ENCODE assay signal across 1 cellular context in the genomic region with DNA sequence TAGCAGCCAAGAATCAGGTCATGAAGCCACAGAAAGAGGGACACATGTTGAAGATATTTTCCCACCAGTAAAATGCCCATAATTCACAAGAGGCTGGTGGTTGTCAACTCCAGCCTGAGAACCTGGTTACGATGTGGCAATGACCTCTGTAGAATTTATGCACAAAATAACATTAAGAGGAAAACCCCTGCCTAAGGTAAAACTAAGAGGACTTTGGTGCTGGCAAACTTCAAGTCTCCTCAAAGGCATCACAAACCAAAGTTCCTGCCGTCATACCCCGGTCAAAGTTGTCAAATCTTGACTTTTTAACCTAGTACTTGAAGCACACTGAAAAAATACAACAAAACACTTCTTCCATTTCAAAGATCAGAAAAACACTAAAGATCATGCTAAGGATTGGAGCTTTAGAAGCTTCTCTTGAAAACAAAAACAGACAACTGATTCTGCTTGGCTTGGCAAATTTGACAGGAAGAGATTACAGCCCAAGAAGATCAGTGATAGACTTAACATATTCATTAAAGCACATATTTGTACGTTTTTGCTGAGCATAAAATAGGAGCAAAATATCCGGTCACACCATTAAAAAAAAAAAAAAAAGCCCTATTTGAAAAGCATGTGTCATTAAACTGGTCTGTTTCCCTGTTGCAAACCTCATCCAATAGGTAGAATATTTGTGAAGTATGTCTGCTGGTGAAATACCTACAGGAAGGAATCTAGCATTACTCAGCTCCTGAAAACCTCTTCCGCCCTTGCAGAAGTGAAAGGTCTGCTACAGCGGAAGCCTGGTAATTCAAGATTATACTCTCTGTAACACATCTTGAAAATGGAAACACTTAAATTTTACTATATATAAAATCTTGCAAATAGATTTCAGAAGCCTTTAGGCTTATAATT.
TF ChIP-seq lines count a peak whose summit lies in the region.

No MANE protein-coding gene starts in this region.

TF ChIP-seq in H1, 55 proteins besides CTCF, POLR2A, EP300 and RAD21:
- TF ChIP-seq SIN3A (conservative IDR thresholded peaks at IDR 0.05 in 1 of 2, IDR thresholded peaks at IDR 0.05 in 1 of 2; ENCODE audit: low read depth in 1 of 2, low read length in 2 of 2) (no peak), GABPA (IDR thresholded peaks at IDR 0.05; ENCODE audit: borderline replicate concordance, insufficient read depth, low read length) (no peak), PHF8 (conservative IDR thresholded peaks at IDR 0.05; ENCODE audit: low read depth, low read length) (no peak), SP4 (IDR thresholded peaks at IDR 0.05; ENCODE audit: low read length) (no peak), RFX5 (IDR thresholded peaks at IDR 0.05; ENCODE audit: borderline replicate concordance, low read depth, low read length) (no peak), CTBP2 (IDR thresholded peaks at IDR 0.05; ENCODE audit: borderline replicate concordance, insufficient read depth, insufficient read length, low read length) (no peak), HDAC6 (IDR thresholded peaks at IDR 0.05; ENCODE audit: low read depth, low read length) (no peak), KDM1A (IDR thresholded peaks at IDR 0.05; ENCODE audit: borderline replicate concordance, low read length) (no peak), TEAD4 (IDR thresholded peaks at IDR 0.05; ENCODE audit: low read depth, low read length) (no peak), CHD2 (IDR thresholded peaks at IDR 0.05; ENCODE audit: low read length) (no peak), SIX5 (IDR thresholded peaks at IDR 0.05; ENCODE audit: low read depth, low read length) (no peak), SP2 (IDR thresholded peaks at IDR 0.05; ENCODE audit: low read length) (no peak), BACH1 (IDR thresholded peaks at IDR 0.05; ENCODE audit: low read length) (no peak), BCL11A (IDR thresholded peaks at IDR 0.05; ENCODE audit: low read depth in 2 of 2, low read length in 2 of 2) (no peak), ZNF274 (IDR thresholded peaks at IDR 0.05; ENCODE audit: borderline replicate concordance, extremely low read depth, low read length) (no peak), TCF12 (IDR thresholded peaks at IDR 0.05; ENCODE audit: low read depth, low read length) (no peak), TAF7 (optimal IDR thresholded peaks at IDR 0.05; ENCODE audit: borderline replicate concordance, low read depth, low read length) (no peak)
- TF ChIP-seq, protein P1, sequence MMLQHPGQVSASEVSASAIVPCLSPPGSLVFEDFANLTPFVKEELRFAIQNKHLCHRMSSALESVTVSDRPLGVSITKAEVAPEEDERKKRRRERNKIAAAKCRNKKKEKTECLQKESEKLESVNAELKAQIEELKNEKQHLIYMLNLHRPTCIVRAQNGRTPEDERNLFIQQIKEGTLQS (IDR thresholded peaks at IDR 0.05; ENCODE audit: insufficient read depth, low read depth, low read length), result no peak
TF ChIP-seq in H1: peak in this region for 0.
